Comparison of ENCODE assay signal across 10 cellular contexts in the genomic region with DNA sequence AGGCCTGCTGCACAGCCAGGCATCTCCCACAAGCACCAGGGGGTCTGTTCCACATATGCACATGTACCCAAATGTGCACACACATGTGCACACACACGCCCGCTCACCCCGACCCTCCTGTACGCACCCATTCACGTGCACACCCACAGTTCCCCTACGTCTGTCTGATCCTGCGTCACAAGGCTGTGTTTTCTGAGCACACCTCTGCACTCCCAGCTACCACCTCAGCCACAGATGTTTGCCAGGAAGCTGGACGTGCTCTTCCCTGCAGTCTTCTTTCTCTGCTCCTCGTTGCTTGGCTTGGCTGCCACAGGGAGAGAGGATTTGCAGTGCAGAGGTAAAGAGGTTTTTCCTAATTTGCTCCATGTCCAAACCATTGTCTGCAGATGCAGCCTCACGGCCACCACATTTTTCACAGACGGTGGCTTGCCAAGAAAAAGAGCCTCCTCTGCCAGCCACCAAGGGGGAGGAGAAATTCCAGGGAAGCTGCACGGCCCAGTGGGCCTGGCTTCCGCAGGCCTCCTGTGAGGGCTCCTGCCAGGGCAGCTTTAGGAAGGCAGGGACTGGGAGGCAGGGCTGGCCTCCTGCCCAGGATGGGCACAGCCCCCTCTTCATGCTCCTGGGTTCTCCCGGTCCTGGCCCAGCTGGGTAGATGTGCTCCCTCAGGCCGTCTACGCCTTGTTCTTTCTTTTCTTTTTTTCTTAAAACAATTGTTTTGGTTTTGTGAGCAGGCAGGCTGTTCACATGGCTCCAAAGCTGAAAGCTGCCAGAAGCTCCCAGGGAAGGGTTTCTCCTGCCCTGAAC. TPM values are rescaled to one million over a fixed set of nuclear protein-coding genes. Genes with fewer than 3 reads are reported as not detected.
A peak's percentile ranks its signal among the peaks of the same experiment; 100 is the strongest.
DNase-seq lines count a peak whose midpoint lies in the region; ATAC-seq and TF ChIP-seq lines count a peak whose summit lies in the region.
"Had no signal": no experiment of that assay in that cellular context is flagged by ENCODE, and none has a peak within 500 bp of the region (broad histone marks: within the 10 kb centered on the region; RNA-seq: fewer than 3 reads in every experiment).

No MANE protein-coding gene starts in this region.

- ATAC-seq in GM23338 (peak; percentile 68), HG02840 (IDR thresholded peaks at IDR 0.05; ENCODE audit: low FRiP score, unreplicated experiment) (no peak)

- no peaks in the 10 kb centered on the region for H4K20me1 ChIP-seq in GM23338 (replicated peaks; ENCODE audit: insufficient read depth)

- peaks cover 18% of the 10 kb centered on the region; the same call in 2 of the 3 replicates for H3K36me3 Mint-ChIP-seq in GM23338 (ENCODE audit: low read depth)
- H3K36me3 Mint-ChIP-seq in brain: peaks cover 9% of the 10 kb centered on the region
- H3K36me3 Mint-ChIP-seq in CD14-positive monocyte: no peaks in the 10 kb centered on the region
- H3K36me3 Mint-ChIP-seq in activated CD4-positive, alpha-beta T cell treated with anti-CD3 and anti-CD28 coated beads, Interleukin-2, amount 10 ng/mL, durations not matched to agents 7 days and 5 days (ENCODE audit: low read depth): no peaks in the 10 kb centered on the region

- no peak overlapping the region for H3K4me3 ChIP-seq in GM23338

- H3K9me3 Mint-ChIP-seq in GM23338 (peaks cover 30% of the 10 kb centered on the region), brain (peaks cover 20 to 36% (median 30%) of the 10 kb centered on the region in 5 experiments), CD14-positive monocyte (peaks cover 6 to 33% (median 17%) of the 10 kb centered on the region in 7 donors)
- peaks cover 9% of the 10 kb centered on the region for H3K9me3 Mint-ChIP-seq in activated CD4-positive, alpha-beta T cell treated with anti-CD3 and anti-CD28 coated beads, Interleukin-2, amount 10 ng/mL, durations not matched to agents 7 days and 5 days

- H3K4me1 Mint-ChIP-seq in GM23338: peaks cover 10% of the 10 kb centered on the region
- H3K4me1 Mint-ChIP-seq in brain: peaks cover 32% of the 10 kb centered on the region
- no peaks in the 10 kb centered on the region for H3K4me1 Mint-ChIP-seq in CD14-positive monocyte
- no peaks in the 10 kb centered on the region for H3K4me1 Mint-ChIP-seq in activated CD4-positive, alpha-beta T cell treated with anti-CD3 and anti-CD28 coated beads, Interleukin-2, amount 10 ng/mL, durations not matched to agents 7 days and 5 days

- no peak overlapping the region for H3K27ac ChIP-seq in GM23338 (ENCODE audit: low read depth)

- POLR2A ChIA-PET in activated CD4-positive, alpha-beta T cell treated with anti-CD3 and anti-CD28 coated beads, Interleukin-2, amount 10 ng/mL, durations not matched to agents 7 days and 5 days (lab: Charles Lee): no interaction called here

- DNase-seq in GM23338 (ENCODE audit: low spot score) (no peak), hypothalamus (lab: John Stamatoyannopoulos, UW) (peak in 39 of 51 donors; percentile 13 to 88 (median 55)), smooth muscle cell of the brain vasculature (ENCODE audit: low read depth, low spot score) (peak; percentile 51), CD14-positive monocyte (ENCODE audit: low spot score) (no peak), NCI-H1930 (lab: John Stamatoyannopoulos, UW) (no peak)
- DNase-seq in activated CD4-positive, alpha-beta T cell treated with anti-CD3 and anti-CD28 coated beads, Interleukin-2, amount 10 ng/mL, durations not matched to agents 7 days and 5 days: no peak
- DNase-seq: activated naive CD4-positive, alpha-beta T cell; MM.1S had no signal

- TF ChIP-seq CTCF in GM23338 (conservative IDR thresholded peaks at IDR 0.05; ENCODE audit: low read depth in 2 of 2) (no peak), brain (conservative IDR thresholded peaks at IDR 0.05) (no peak), CD14-positive monocyte (IDR thresholded peaks at IDR 0.05) (no peak)

- no peaks in the 10 kb centered on the region for H3K79me2 ChIP-seq in GM23338 (replicated peaks; ENCODE audit: insufficient read depth)

- H3F3A ChIP-seq in GM23338 (replicated peaks; ENCODE audit: low read depth): no peaks in the 10 kb centered on the region

- H3K27me3 ChIP-seq in GM23338 (ENCODE audit: insufficient read depth): no peaks in the 10 kb centered on the region

- H3K4me3 Mint-ChIP-seq in GM23338 (no peak overlapping the region), brain (peak overlapping the region in 2 of 5 experiments; percentile 16 to 51), CD14-positive monocyte (no peak overlapping the region)
- no peak overlapping the region for H3K4me3 Mint-ChIP-seq in activated CD4-positive, alpha-beta T cell treated with anti-CD3 and anti-CD28 coated beads, Interleukin-2, amount 10 ng/mL, durations not matched to agents 7 days and 5 days

- H3K27me3 Mint-ChIP-seq in GM23338 (ENCODE audit: insufficient read depth, low read depth, poor library complexity) (peaks cover 6% of the 10 kb centered on the region), brain (peaks cover 8% of the 10 kb centered on the region), CD14-positive monocyte (ENCODE audit: low read depth in 3 of 3) (peaks cover 0 to 2% (median 2%) of the 10 kb centered on the region in 3 donors)
- H3K27me3 Mint-ChIP-seq in activated CD4-positive, alpha-beta T cell treated with anti-CD3 and anti-CD28 coated beads, Interleukin-2, amount 10 ng/mL, durations not matched to agents 7 days and 5 days: peaks cover 2% of the 10 kb centered on the region

- CTCF ChIA-PET in activated CD4-positive, alpha-beta T cell treated with anti-CD3 and anti-CD28 coated beads, Interleukin-2, amount 10 ng/mL, durations not matched to agents 7 days and 5 days (lab: Charles Lee): interaction anchor here (1.1 kb wide), 1 partner anchor 9 kb away, joined by 3 read pairs; no protein-coding TSS in a partner anchor

- no peak overlapping the region for H3K4me2 ChIP-seq in GM23338

- H3K36me3 ChIP-seq in GM23338 (ENCODE audit: insufficient read depth): peaks cover 21% of the 10 kb centered on the region

- H3K27ac Mint-ChIP-seq in GM23338 (no peak overlapping the region), brain (peak overlapping the region; percentile 81 to 96 (median 90)), CD14-positive monocyte (no peak overlapping the region)
- H3K27ac Mint-ChIP-seq in activated CD4-positive, alpha-beta T cell treated with anti-CD3 and anti-CD28 coated beads, Interleukin-2, amount 10 ng/mL, durations not matched to agents 7 days and 5 days: no peak overlapping the region

- H3K4me1 ChIP-seq in GM23338 (ENCODE audit: insufficient read depth): no peaks in the 10 kb centered on the region

- intact Hi-C loops in CD14-positive monocyte (cut with micrococcal nuclease): no loop called here

- peak overlapping the region; percentile 47; the same call in 1 of the 2 replicates for H2AFZ ChIP-seq in GM23338

- H3K9me2 ChIP-seq in GM23338 (ENCODE audit: insufficient read depth): no peaks in the 10 kb centered on the region

TF ChIP-seq in GM23338, 12 proteins besides CTCF, POLR2A, EP300 and RAD21 (continues in another document):
- TF ChIP-seq POLR2AphosphoS5 (IDR thresholded peaks at IDR 0.05; ENCODE audit: low read depth): no peak
- no peak for TF ChIP-seq CREB1 (CRISPR knock-in tag; IDR thresholded peaks at IDR 0.05; ENCODE audit: low read depth)
- no peak for TF ChIP-seq REST (IDR thresholded peaks at IDR 0.05; ENCODE audit: unreplicated experiment)

RNA-seq across cellular contexts. Expression of gene HS6ST1, which starts 29.2 kb away (rescaled TPM):
- total RNA-seq in GM23338 (2014; rRNA removed; shearing (Covaris generic)): 76.4 and 106 TPM in 2 replicates
- polyA plus RNA-seq in GM23338 (2016; fragmentation: Nextera tagmentation; extraction: Ambion mirVana) (21.1 and 22.5 TPM in 2 replicates), brain (ENCODE audit: insufficient read depth, low read depth, low replicate concordance) (64.3 TPM), CD14-positive monocyte (1 to 10 TPM; 2.9 to 4.0 TPM)
- total RNA-seq in activated CD4-positive, alpha-beta T cell treated with anti-CD3 and anti-CD28 coated beads, Interleukin-2, amount 10 ng/mL, durations not matched to agents 7 days and 5 days: 1 to 10 TPM; 7.9 to 8.4 TPM

Comparison
In these comparisons a context has a peak if more than half of its experiments do, and no peak if none do; other contexts are left out.
1. DNase-seq: peak in hypothalamus (39 of 51) and smooth muscle cell of the brain vasculature (single experiment); none in GM23338 (single experiment), CD14-positive monocyte (single experiment), activated CD4-positive, alpha-beta T cell treated with anti-CD3 and anti-CD28 coated beads, Interleukin-2, amount 10 ng/mL, durations not matched to agents 7 days and 5 days (single experiment) and NCI-H1930 (0 of 2).
2. H3K27ac Mint-ChIP-seq: peak in brain (5 of 5); none in GM23338 (single experiment), CD14-positive monocyte (0 of 7) and activated CD4-positive, alpha-beta T cell treated with anti-CD3 and anti-CD28 coated beads, Interleukin-2, amount 10 ng/mL, durations not matched to agents 7 days and 5 days (single experiment).